ENCODE assay signal across 2 cellular contexts in the genomic region with DNA sequence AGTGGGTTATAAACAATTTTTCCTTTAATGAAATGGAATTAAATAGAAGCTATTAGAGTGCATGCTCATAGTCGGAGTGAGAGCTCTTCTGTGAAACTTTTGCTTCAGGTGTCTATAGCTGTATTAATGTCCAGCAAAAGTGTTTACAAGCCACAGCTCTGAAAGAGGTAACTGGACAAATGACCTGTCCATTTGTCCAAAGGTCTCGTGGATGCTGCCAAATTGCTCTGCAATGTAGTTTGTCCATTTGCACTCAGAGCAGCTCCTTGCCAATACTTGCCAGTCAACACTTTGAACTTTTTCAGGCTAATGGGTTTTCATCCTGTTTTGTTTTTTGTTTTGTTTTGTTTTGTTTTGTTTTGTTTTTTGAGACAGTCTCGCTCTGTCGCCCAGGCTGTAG.
A peak's percentile ranks its signal among the peaks of the same experiment; 100 is the strongest.
TF ChIP-seq lines count a peak whose summit lies in the region.

No MANE protein-coding gene starts in this region.

TF ChIP-seq in A549, 52 proteins besides CTCF, POLR2A, EP300 and RAD21:
- no peak for TF ChIP-seq RARB (CRISPR knock-in tag; IDR thresholded peaks at IDR 0.05)
- no peak for TF ChIP-seq FOSB (CRISPR knock-in tag; IDR thresholded peaks at IDR 0.05)
- TF ChIP-seq EHMT2 (IDR thresholded peaks at IDR 0.05; ENCODE audit: low read depth) = no peak
- TF ChIP-seq, protein P1, sequence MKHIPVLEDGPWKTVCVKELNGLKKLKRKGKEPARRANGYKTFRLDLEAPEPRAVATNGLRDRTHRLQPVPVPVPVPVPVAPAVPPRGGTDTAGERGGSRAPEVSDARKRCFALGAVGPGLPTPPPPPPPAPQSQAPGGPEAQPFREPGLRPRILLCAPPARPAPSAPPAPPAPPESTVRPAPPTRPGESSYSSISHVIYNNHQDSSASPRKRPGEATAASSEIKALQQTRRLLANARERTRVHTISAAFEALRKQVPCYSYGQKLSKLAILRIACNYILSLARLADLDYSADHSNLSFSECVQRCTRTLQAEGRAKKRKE (CRISPR knock-in tag; IDR thresholded peaks at IDR 0.05; ENCODE audit: low read depth) = no peak
- no peak for TF ChIP-seq ZNF302 (CRISPR knock-in tag; IDR thresholded peaks at IDR 0.05)
- TF ChIP-seq NPAS2 (CRISPR knock-in tag; IDR thresholded peaks at IDR 0.05; ENCODE audit: borderline replicate concordance) = no peak
- TF ChIP-seq, protein P2, sequence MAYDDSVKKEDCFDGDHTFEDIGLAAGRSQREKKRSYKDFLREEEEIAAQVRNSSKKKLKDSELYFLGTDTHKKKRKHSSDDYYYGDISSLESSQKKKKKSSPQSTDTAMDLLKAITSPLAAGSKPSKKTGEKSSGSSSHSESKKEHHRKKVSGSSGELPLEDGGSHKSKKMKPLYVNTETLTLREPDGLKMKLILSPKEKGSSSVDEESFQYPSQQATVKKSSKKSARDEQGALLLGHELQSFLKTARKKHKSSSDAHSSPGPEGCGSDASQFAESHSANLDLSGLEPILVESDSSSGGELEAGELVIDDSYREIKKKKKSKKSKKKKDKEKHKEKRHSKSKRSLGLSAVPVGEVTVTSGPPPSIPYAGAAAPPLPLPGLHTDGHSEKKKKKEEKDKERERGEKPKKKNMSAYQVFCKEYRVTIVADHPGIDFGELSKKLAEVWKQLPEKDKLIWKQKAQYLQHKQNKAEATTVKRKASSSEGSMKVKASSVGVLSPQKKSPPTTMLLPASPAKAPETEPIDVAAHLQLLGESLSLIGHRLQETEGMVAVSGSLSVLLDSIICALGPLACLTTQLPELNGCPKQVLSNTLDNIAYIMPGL (CRISPR knock-in tag; IDR thresholded peaks at IDR 0.05; ENCODE audit: borderline replicate concordance) = no peak
- TF ChIP-seq, protein P3, sequence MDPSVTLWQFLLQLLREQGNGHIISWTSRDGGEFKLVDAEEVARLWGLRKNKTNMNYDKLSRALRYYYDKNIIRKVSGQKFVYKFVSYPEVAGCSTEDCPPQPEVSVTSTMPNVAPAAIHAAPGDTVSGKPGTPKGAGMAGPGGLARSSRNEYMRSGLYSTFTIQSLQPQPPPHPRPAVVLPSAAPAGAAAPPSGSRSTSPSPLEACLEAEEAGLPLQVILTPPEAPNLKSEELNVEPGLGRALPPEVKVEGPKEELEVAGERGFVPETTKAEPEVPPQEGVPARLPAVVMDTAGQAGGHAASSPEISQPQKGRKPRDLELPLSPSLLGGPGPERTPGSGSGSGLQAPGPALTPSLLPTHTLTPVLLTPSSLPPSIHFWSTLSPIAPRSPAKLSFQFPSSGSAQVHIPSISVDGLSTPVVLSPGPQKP (IDR thresholded peaks at IDR 0.05; ENCODE audit: low read depth, low read length) = no peak

TF ChIP-seq in liver, 16 proteins besides CTCF, POLR2A, EP300 and RAD21:
- TF ChIP-seq NR2F2 (IDR thresholded peaks at IDR 0.05) (no peak), RXRA (IDR thresholded peaks at IDR 0.05) (peak; percentile 46 to 83), JUND (IDR thresholded peaks at IDR 0.05) (no peak), HNF4G (IDR thresholded peaks at IDR 0.05) (peak; percentile 32), EGR1 (IDR thresholded peaks at IDR 0.05; ENCODE audit: low read depth in 2 of 2) (no peak), HNF4A (conservative IDR thresholded peaks at IDR 0.05) (peak; percentile 94 to 97), TAF1 (conservative IDR thresholded peaks at IDR 0.05) (peak; percentile 43), GABPA (IDR thresholded peaks at IDR 0.05 in 1 of 2, conservative IDR thresholded peaks at IDR 0.05 in 1 of 2) (peak in 1 of 2 donors; percentile 40), SP1 (IDR thresholded peaks at IDR 0.05) (peak; percentile 93), FOXA1 (IDR thresholded peaks at IDR 0.05) (peak; percentile 38), YY1 (IDR thresholded peaks at IDR 0.05) (peak; percentile 80), FOXA2 (IDR thresholded peaks at IDR 0.05) (peak; percentile 48)
- TF ChIP-seq, protein P4, sequence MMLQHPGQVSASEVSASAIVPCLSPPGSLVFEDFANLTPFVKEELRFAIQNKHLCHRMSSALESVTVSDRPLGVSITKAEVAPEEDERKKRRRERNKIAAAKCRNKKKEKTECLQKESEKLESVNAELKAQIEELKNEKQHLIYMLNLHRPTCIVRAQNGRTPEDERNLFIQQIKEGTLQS (IDR thresholded peaks at IDR 0.05) = no peak
- TF ChIP-seq, protein P5, sequence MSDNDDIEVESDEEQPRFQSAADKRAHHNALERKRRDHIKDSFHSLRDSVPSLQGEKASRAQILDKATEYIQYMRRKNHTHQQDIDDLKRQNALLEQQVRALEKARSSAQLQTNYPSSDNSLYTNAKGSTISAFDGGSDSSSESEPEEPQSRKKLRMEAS (IDR thresholded peaks at IDR 0.05) = peak; percentile 61
- TF ChIP-seq, protein P6, sequence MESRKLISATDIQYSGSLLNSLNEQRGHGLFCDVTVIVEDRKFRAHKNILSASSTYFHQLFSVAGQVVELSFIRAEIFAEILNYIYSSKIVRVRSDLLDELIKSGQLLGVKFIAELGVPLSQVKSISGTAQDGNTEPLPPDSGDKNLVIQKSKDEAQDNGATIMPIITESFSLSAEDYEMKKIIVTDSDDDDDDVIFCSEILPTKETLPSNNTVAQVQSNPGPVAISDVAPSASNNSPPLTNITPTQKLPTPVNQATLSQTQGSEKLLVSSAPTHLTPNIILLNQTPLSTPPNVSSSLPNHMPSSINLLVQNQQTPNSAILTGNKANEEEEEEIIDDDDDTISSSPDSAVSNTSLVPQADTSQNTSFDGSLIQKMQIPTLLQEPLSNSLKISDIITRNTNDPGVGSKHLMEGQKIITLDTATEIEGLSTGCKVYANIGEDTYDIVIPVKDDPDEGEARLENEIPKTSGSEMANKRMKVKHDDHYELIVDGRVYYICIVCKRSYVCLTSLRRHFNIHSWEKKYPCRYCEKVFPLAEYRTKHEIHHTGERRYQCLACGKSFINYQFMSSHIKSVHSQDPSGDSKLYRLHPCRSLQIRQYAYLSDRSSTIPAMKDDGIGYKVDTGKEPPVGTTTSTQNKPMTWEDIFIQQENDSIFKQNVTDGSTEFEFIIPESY (IDR thresholded peaks at IDR 0.05) = peak; percentile 55
- TF ChIP-seq, protein P7, sequence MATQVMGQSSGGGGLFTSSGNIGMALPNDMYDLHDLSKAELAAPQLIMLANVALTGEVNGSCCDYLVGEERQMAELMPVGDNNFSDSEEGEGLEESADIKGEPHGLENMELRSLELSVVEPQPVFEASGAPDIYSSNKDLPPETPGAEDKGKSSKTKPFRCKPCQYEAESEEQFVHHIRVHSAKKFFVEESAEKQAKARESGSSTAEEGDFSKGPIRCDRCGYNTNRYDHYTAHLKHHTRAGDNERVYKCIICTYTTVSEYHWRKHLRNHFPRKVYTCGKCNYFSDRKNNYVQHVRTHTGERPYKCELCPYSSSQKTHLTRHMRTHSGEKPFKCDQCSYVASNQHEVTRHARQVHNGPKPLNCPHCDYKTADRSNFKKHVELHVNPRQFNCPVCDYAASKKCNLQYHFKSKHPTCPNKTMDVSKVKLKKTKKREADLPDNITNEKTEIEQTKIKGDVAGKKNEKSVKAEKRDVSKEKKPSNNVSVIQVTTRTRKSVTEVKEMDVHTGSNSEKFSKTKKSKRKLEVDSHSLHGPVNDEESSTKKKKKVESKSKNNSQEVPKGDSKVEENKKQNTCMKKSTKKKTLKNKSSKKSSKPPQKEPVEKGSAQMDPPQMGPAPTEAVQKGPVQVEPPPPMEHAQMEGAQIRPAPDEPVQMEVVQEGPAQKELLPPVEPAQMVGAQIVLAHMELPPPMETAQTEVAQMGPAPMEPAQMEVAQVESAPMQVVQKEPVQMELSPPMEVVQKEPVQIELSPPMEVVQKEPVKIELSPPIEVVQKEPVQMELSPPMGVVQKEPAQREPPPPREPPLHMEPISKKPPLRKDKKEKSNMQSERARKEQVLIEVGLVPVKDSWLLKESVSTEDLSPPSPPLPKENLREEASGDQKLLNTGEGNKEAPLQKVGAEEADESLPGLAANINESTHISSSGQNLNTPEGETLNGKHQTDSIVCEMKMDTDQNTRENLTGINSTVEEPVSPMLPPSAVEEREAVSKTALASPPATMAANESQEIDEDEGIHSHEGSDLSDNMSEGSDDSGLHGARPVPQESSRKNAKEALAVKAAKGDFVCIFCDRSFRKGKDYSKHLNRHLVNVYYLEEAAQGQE (IDR thresholded peaks at IDR 0.05) = peak; percentile 67
